In the genomic region with DNA sequence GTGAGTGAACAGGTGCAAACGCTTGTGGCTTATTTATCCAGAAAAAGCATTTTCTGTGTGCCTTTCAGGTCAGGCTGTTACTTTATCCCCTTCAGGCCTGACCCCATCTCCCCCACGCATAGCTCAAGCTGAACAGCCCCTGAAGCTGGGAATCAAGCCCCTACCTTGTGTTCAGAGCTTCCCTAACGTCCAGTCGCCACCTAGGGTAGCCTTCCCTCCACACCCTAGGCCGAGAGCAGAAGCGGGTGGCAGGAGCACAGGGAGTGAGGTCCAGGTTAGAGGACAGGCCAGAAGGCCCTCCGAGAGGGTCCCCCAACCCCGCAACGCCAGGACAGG, we compare ENCODE assay signal across 6 cellular contexts. TPM values are rescaled to one million over a fixed set of nuclear protein-coding genes. Genes with fewer than 3 reads are reported as not detected.
DNase-seq lines count a peak whose midpoint lies in the region; ATAC-seq, FAIRE-seq and TF ChIP-seq lines count a peak whose summit lies in the region.

No MANE protein-coding gene starts in this region.

- DNase-seq in SK-N-SH, result no peak
- no peak for DNase-seq in keratinocyte (ENCODE audit: low read depth, low spot score)
- DNase-seq in substantia nigra (lab: John Stamatoyannopoulos, UW), result no peak
- no peak for DNase-seq in H4 (ENCODE audit: low spot score)

- TF ChIP-seq RAD21 in SK-N-SH (IDR thresholded peaks at IDR 0.05; ENCODE audit: low read length), result no peak

- H3K36me3 ChIP-seq in SK-N-SH (replicated peaks in 1 of 2; ENCODE audit: control insufficient read depth in 1 of 2, insufficient read depth in 2 of 2, low read length in 1 of 2), result peaks cover 17 to 29% of the 10 kb centered on the region in 2 experiments
- no peaks in the 10 kb centered on the region for H3K36me3 ChIP-seq in keratinocyte (ENCODE audit: control insufficient read depth in 2 of 2, extremely low read depth in 1 of 2, insufficient read depth in 2 of 2, low read length in 2 of 2)

- peak overlapping the region; percentile 79 to 82 for H3K4me3 ChIP-seq in SK-N-SH (ENCODE audit: low read depth in 2 of 2, low read length in 1 of 2)
- H3K4me3 ChIP-seq in keratinocyte (ENCODE audit: control insufficient read depth in 2 of 3, extremely low read depth in 1 of 3, insufficient read depth in 2 of 3, low read depth in 1 of 3, low read length in 3 of 3), result peak overlapping the region; percentile 37 to 66 (median 56)

- H3K27me3 ChIP-seq in SK-N-SH (ENCODE audit: insufficient read depth) (no peaks in the 10 kb centered on the region), keratinocyte (ENCODE audit: control insufficient read depth, extremely low read depth, insufficient read depth, low read length) (no peaks in the 10 kb centered on the region)

- H3K4me2 ChIP-seq in SK-N-SH (peak overlapping the region; percentile 99), keratinocyte (ENCODE audit: control insufficient read depth, extremely low read depth, insufficient read depth, low read depth, low read length) (peak overlapping the region; percentile 65)

- no peak for TF ChIP-seq EP300 in SK-N-SH (IDR thresholded peaks at IDR 0.05; ENCODE audit: borderline replicate concordance in 1 of 2, low read depth in 1 of 2, low read length in 1 of 2)

- dilution Hi-C loops in keratinocyte (cut with MboI; ENCODE audit: extremely low pct_ligation_motif_present, low sequenced_read_pairs), result no loop called here

- POLR2A ChIA-PET in SK-N-SH (lab: Yijun Ruan, JAX), result no interaction called here

- H3F3A ChIP-seq in SK-N-SH (replicated peaks; ENCODE audit: insufficient read depth), result peaks cover 3% of the 10 kb centered on the region

- CTCF ChIA-PET in SK-N-SH (lab: Yijun Ruan, JAX), result interaction anchor here (0.6 to 3.4 kb wide), 21 partner anchors 12 to 250 kb away, joined by 3 to 24 read pairs (median 3); a partner anchor contains a TSS

- H3K4me1 ChIP-seq in SK-N-SH (ENCODE audit: control insufficient read depth in 1 of 2, insufficient read depth in 2 of 2, low read depth in 1 of 2, low read length in 1 of 2), result peaks cover 4 to 19% of the 10 kb centered on the region in 2 experiments; a peak in 2 of 4 replicates
- no peaks in the 10 kb centered on the region for H3K4me1 ChIP-seq in keratinocyte (ENCODE audit: control insufficient read depth, extremely low read depth, insufficient read depth, low read length)

- H3K79me2 ChIP-seq in SK-N-SH (ENCODE audit: insufficient read depth) (no peaks in the 10 kb centered on the region), keratinocyte (ENCODE audit: control insufficient read depth, insufficient read depth, low read length) (no peaks in the 10 kb centered on the region)

- 52% methylated on average over 9 of the region's 9 CpGs for WGBS in SK-N-SH (ENCODE audit: low lambda C conversion rate)

- H4K20me1 ChIP-seq in SK-N-SH (ENCODE audit: insufficient read depth) (no peaks in the 10 kb centered on the region), keratinocyte (ENCODE audit: control insufficient read depth, extremely low read depth, insufficient read depth, low read length) (no peaks in the 10 kb centered on the region)

- H2AFZ ChIP-seq in SK-N-SH (ENCODE audit: low read depth) (peak overlapping the region; percentile 85), keratinocyte (ENCODE audit: control insufficient read depth, low read length) (peak overlapping the region; percentile 80)

- H3K9me3 ChIP-seq in SK-N-SH (no peaks in the 10 kb centered on the region), keratinocyte (ENCODE audit: control insufficient read depth, low read depth, low read length) (no peaks in the 10 kb centered on the region)

- H3K27ac ChIP-seq in 22Rv1, result peak overlapping the region; percentile 15; the same call in 1 of the 2 replicates
- H3K27ac ChIP-seq in SK-N-SH (ENCODE audit: low read depth in 2 of 2, low read length in 1 of 2), result peak overlapping the region in 1 of 2 experiments; percentile 53; a peak in 1 of 4 replicates
- no peak overlapping the region for H3K27ac ChIP-seq in keratinocyte (ENCODE audit: control insufficient read depth, insufficient read depth, low read length)
- no peak overlapping the region for H3K27ac ChIP-seq in substantia nigra (ENCODE audit: low read depth, low read length, poor library complexity, severe bottlenecking)

- 0 out of 2 replicates have a peak overlapping the region, but pooled peaks have one; percentile 12 for H3K9ac ChIP-seq in SK-N-SH
- H3K9ac ChIP-seq in keratinocyte (ENCODE audit: control insufficient read depth, extremely low read depth, insufficient read depth, low read length), result peak overlapping the region; percentile 25

- no peak for FAIRE-seq in keratinocyte (lab: Jason Lieb, UNC)

- TF ChIP-seq CTCF in 22Rv1 (IDR thresholded peaks at IDR 0.05) (no peak), SK-N-SH (IDR thresholded peaks at IDR 0.05) (no peak), keratinocyte (optimal IDR thresholded peaks at IDR 0.05 in 1 of 3, IDR thresholded peaks at IDR 0.05 in 1 of 3, conservative IDR thresholded peaks at IDR 0.05 in 1 of 3; ENCODE audit: extremely low read depth in 1 of 3, insufficient read depth in 2 of 3, low read length in 3 of 3) (no peak)

- H3K9me1 ChIP-seq in keratinocyte (ENCODE audit: control insufficient read depth, extremely low read depth, insufficient read depth, low read length), result peaks cover 2% of the 10 kb centered on the region

- H3K9me2 ChIP-seq in SK-N-SH, result no peaks in the 10 kb centered on the region

- no peak for ATAC-seq in HG02759 (IDR thresholded peaks at IDR 0.05; ENCODE audit: unreplicated experiment)

RNA-seq across cellular contexts. Expression of a gene that starts 0.5 kb away (rescaled TPM):
- 15.0 and 16.2 TPM in 2 replicates for polyA plus RNA-seq in SK-N-SH (2012; rRNA removed)
- polyA plus RNA-seq in SK-N-SH (2012; cell fraction: cytosol; rRNA removed), result 6.9 and 10.2 TPM in 2 replicates
- 32.3 and 32.7 TPM in 2 replicates for polyA plus RNA-seq in SK-N-SH (2012; cell fraction: nucleus; rRNA removed)
- 0.98 to 1.9 TPM (median 1.2 TPM) in 3 replicates for polyA plus RNA-seq in keratinocyte
- polyA plus RNA-seq in keratinocyte (2011; ENCODE audit: low read depth), result 0.55 TPM
- 0.94 and 1.1 TPM in 2 replicates for polyA plus RNA-seq in keratinocyte (2011; cell fraction: cytosol; rRNA removed)
- 3.6 and 3.8 TPM in 2 replicates for polyA plus RNA-seq in keratinocyte (2011; cell fraction: nucleus; rRNA removed)
- polyA plus RNA-seq in keratinocyte (2012; ENCODE audit: low replicate concordance), result 1.4 and 1.5 TPM in 2 replicates
- polyA minus RNA-seq in keratinocyte, result 2.1 to 4.8 TPM (median 2.4 TPM) in 3 replicates
- 0.96 TPM for polyA minus RNA-seq in keratinocyte (2011; cell fraction: cytosol; rRNA and poly(A)+ RNA removed)
- 1.8 and 2.6 TPM in 2 replicates for polyA minus RNA-seq in keratinocyte (2011; cell fraction: nucleus; rRNA and poly(A)+ RNA removed)
- 0.27 and 0.89 TPM in 2 replicates for total RNA-seq in H4 (2014; rRNA removed; shearing (Covaris generic))

RNA-seq across cellular contexts. Expression of a gene that starts 18.5 kb away (rescaled TPM):
- polyA plus RNA-seq in SK-N-SH (2012; rRNA removed), result 173 and 208 TPM in 2 replicates
- polyA plus RNA-seq in SK-N-SH (2012; cell fraction: cytosol; rRNA removed), result 100 and 140 TPM in 2 replicates
- 160 and 186 TPM in 2 replicates for polyA plus RNA-seq in SK-N-SH (2012; cell fraction: nucleus; rRNA removed)
- 71.1 to 105 TPM (median 75.3 TPM) in 3 replicates for polyA plus RNA-seq in keratinocyte
- polyA plus RNA-seq in keratinocyte (2011; ENCODE audit: low read depth), result 18.7 TPM
- polyA plus RNA-seq in keratinocyte (2011; cell fraction: cytosol; rRNA removed), result 58.8 and 96.9 TPM in 2 replicates
- 43.4 and 62.6 TPM in 2 replicates for polyA plus RNA-seq in keratinocyte (2011; cell fraction: nucleus; rRNA removed)
- 87.8 and 108 TPM in 2 replicates for polyA plus RNA-seq in keratinocyte (2012; ENCODE audit: low replicate concordance)
- polyA minus RNA-seq in keratinocyte, result 26.0 to 32.3 TPM (median 28.7 TPM) in 3 replicates
- 56.2 TPM for polyA minus RNA-seq in keratinocyte (2011; cell fraction: cytosol; rRNA and poly(A)+ RNA removed)
- polyA minus RNA-seq in keratinocyte (2011; cell fraction: nucleus; rRNA and poly(A)+ RNA removed), result 15.3 and 21.1 TPM in 2 replicates
- 94.3 and 105 TPM in 2 replicates for total RNA-seq in H4 (2014; rRNA removed; shearing (Covaris generic))

RNA-seq across cellular contexts. Expression of a gene that starts 18.5 kb away (rescaled TPM):
- 16.4 and 20.0 TPM in 2 replicates for polyA plus RNA-seq in SK-N-SH (2012; rRNA removed)
- 16.6 and 20.2 TPM in 2 replicates for polyA plus RNA-seq in SK-N-SH (2012; cell fraction: cytosol; rRNA removed)
- 15.7 and 20.7 TPM in 2 replicates for polyA plus RNA-seq in SK-N-SH (2012; cell fraction: nucleus; rRNA removed)
- polyA plus RNA-seq in keratinocyte, result 10.1 to 16.9 TPM (median 12.9 TPM) in 3 replicates
- 14.5 TPM for polyA plus RNA-seq in keratinocyte (2011; ENCODE audit: low read depth)
- 9.7 and 10.5 TPM in 2 replicates for polyA plus RNA-seq in keratinocyte (2011; cell fraction: cytosol; rRNA removed)
- polyA plus RNA-seq in keratinocyte (2011; cell fraction: nucleus; rRNA removed), result 16.0 and 17.1 TPM in 2 replicates
- polyA plus RNA-seq in keratinocyte (2012; ENCODE audit: low replicate concordance), result 11.5 and 17.0 TPM in 2 replicates
- 10.7 to 18.9 TPM (median 17.8 TPM) in 3 replicates for polyA minus RNA-seq in keratinocyte
- 11.9 TPM for polyA minus RNA-seq in keratinocyte (2011; cell fraction: cytosol; rRNA and poly(A)+ RNA removed)
- polyA minus RNA-seq in keratinocyte (2011; cell fraction: nucleus; rRNA and poly(A)+ RNA removed), result 6.3 and 9.1 TPM in 2 replicates
- 6.7 and 8.0 TPM in 2 replicates for total RNA-seq in H4 (2014; rRNA removed; shearing (Covaris generic))

RNA-seq across cellular contexts. Expression of a gene that starts 30.8 kb away (rescaled TPM):
- 50.6 and 52.2 TPM in 2 replicates for polyA plus RNA-seq in SK-N-SH (2012; rRNA removed)
- 18.5 and 31.3 TPM in 2 replicates for polyA plus RNA-seq in SK-N-SH (2012; cell fraction: cytosol; rRNA removed)
- polyA plus RNA-seq in SK-N-SH (2012; cell fraction: nucleus; rRNA removed), result 105 and 145 TPM in 2 replicates
- 18.1 to 36.7 TPM (median 18.6 TPM) in 3 replicates for polyA plus RNA-seq in keratinocyte
- polyA plus RNA-seq in keratinocyte (2011; ENCODE audit: low read depth), result 12.2 TPM
- 20.5 and 45.3 TPM in 2 replicates for polyA plus RNA-seq in keratinocyte (2011; cell fraction: cytosol; rRNA removed)
- polyA plus RNA-seq in keratinocyte (2011; cell fraction: nucleus; rRNA removed), result 64.4 and 90.2 TPM in 2 replicates
- 26.0 and 29.4 TPM in 2 replicates for polyA plus RNA-seq in keratinocyte (2012; ENCODE audit: low replicate concordance)
- 19.3 to 30.7 TPM (median 27.6 TPM) in 3 replicates for polyA minus RNA-seq in keratinocyte
- 48.3 TPM for polyA minus RNA-seq in keratinocyte (2011; cell fraction: cytosol; rRNA and poly(A)+ RNA removed)
- 34.0 and 40.1 TPM in 2 replicates for polyA minus RNA-seq in keratinocyte (2011; cell fraction: nucleus; rRNA and poly(A)+ RNA removed)
- total RNA-seq in H4 (2014; rRNA removed; shearing (Covaris generic)), result 24.3 and 26.2 TPM in 2 replicates

RNA-seq across cellular contexts. Expression of a gene that starts 56.0 kb away (rescaled TPM):
- polyA plus RNA-seq in SK-N-SH (2012; rRNA removed), result 6.3 and 7.5 TPM in 2 replicates
- polyA plus RNA-seq in SK-N-SH (2012; cell fraction: cytosol; rRNA removed), result 4.9 and 5.0 TPM in 2 replicates
- 20.7 and 25.6 TPM in 2 replicates for polyA plus RNA-seq in SK-N-SH (2012; cell fraction: nucleus; rRNA removed)
- 4.6 to 7.1 TPM (median 4.9 TPM) in 3 replicates for polyA plus RNA-seq in keratinocyte
- 7.2 TPM for polyA plus RNA-seq in keratinocyte (2011; ENCODE audit: low read depth)
- 2.4 and 4.5 TPM in 2 replicates for polyA plus RNA-seq in keratinocyte (2011; cell fraction: cytosol; rRNA removed)
- polyA plus RNA-seq in keratinocyte (2011; cell fraction: nucleus; rRNA removed), result 9.3 and 11.9 TPM in 2 replicates
- polyA plus RNA-seq in keratinocyte (2012; ENCODE audit: low replicate concordance), result 4.7 and 7.4 TPM in 2 replicates
- 1.5 to 10.9 TPM (median 4.2 TPM) in 3 replicates for polyA minus RNA-seq in keratinocyte
- polyA minus RNA-seq in keratinocyte (2011; cell fraction: cytosol; rRNA and poly(A)+ RNA removed), result 7.3 TPM
- 8.0 and 15.1 TPM in 2 replicates for polyA minus RNA-seq in keratinocyte (2011; cell fraction: nucleus; rRNA and poly(A)+ RNA removed)
- 13.9 and 14.0 TPM in 2 replicates for total RNA-seq in H4 (2014; rRNA removed; shearing (Covaris generic))
